23 cellular contexts compared by ENCODE assay signal in the genomic region with DNA sequence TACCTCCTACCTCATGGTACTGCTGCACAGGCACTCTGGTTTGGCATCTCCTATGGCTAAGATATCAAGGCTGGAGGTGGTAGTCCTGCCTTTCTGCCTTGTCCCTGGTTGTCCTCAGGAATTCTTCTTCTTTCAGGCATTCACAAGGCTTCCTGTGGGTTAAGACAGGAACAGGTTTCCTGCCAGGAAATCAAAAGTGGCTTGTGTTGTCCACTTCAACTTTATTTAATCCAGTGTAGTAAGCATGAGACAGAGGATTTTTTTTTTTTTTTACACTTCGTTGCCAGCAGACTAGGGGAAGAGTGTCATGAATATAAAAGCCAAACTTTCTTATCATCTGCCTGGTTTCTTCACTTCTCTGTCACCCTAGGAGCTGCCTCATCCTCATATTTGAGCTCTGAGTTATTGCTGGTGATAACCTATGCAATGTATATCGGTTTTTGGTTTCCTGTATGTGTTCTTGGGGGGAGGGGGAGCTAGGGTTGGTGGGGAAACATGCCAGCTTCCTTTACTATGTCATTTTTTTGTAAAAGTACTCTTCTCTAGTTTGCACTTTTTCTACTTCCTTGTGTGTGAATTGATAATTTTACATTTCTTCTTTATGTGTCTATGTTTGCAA. TPM values are rescaled to one million over a fixed set of nuclear protein-coding genes. Genes with fewer than 3 reads are reported as not detected.
DNase-seq lines count a peak whose midpoint lies in the region; ATAC-seq and TF ChIP-seq lines count a peak whose summit lies in the region.
"Had no signal": no experiment of that assay in that cellular context is flagged by ENCODE, and none has a peak within 500 bp of the region (broad histone marks: within the 10 kb centered on the region; RNA-seq: fewer than 3 reads in every experiment).

No MANE protein-coding gene starts in this region.

- no peaks in the 10 kb centered on the region for H3K36me3 Mint-ChIP-seq in endothelial cell (ENCODE audit: low read depth, unreplicated experiment)

- peaks cover 0 to 7% (median 5%) of the 10 kb centered on the region in 11 experiments; a peak in 13 of 22 replicates for H3K9me3 ChIP-seq in BLaER1 treated with 17β-estradiol and CSF1 and Interleukin-3, amounts not matched to agents 10 nM and 100 nM (replicated peaks in 1 of 11)
- H3K9me3 ChIP-seq in OCI-LY7 (ENCODE audit: low read length) = no peaks in the 10 kb centered on the region
- H3K9me3 ChIP-seq: HAP-1 had no signal

- H2AFZ ChIP-seq in OCI-LY7 (ENCODE audit: low read length) = peak overlapping the region; percentile 57

- 0 out of 22 replicates have a peak overlapping the region, but pooled peaks of 1 of the 11 experiments have one; percentile 7 for H3K27ac ChIP-seq in BLaER1 treated with 17β-estradiol and CSF1 and Interleukin-3, amounts not matched to agents 10 nM and 100 nM
- H3K27ac ChIP-seq in OCI-LY7 (ENCODE audit: low read depth, low read length, poor library complexity, severe bottlenecking) = no peak overlapping the region
- H3K27ac ChIP-seq: brain microvascular endothelial cell, coronary artery, heart right ventricle, tibial artery, VCaP had no signal

- peak overlapping the region in 8 of 11 experiments; percentile 5 to 35 (median 24); a peak in 9 of 22 replicates for H3K4me2 ChIP-seq in BLaER1 treated with 17β-estradiol and CSF1 and Interleukin-3, amounts not matched to agents 10 nM and 100 nM
- H3K4me2 ChIP-seq in OCI-LY7 (ENCODE audit: low read length) = no peak overlapping the region

- CTCF ChIA-PET in OCI-LY7 (lab: Charles Lee; ENCODE audit: unreplicated experiment) = interaction anchor here (1.0 kb wide), 1 partner anchor 9 kb away, joined by 3 read pairs; no protein-coding TSS in a partner anchor

- H3K4me3 ChIP-seq in BLaER1 treated with 17β-estradiol and CSF1 and Interleukin-3, amounts not matched to agents 10 nM and 100 nM = no peak overlapping the region
- no peak overlapping the region for H3K4me3 ChIP-seq in OCI-LY7 (ENCODE audit: low read depth, low read length, poor library complexity, severe bottlenecking)
- H3K4me3 ChIP-seq: coronary artery, HAP-1, heart right ventricle, lung, tibial artery had no signal

- peak; percentile 39 for DNase-seq in HS-5 (ENCODE audit: low read depth)
- no peak for DNase-seq in OCI-LY7 (ENCODE audit: low spot score)
- no peak for DNase-seq in endothelial cell (ENCODE audit: low spot score)
- no peak for DNase-seq in inferior parietal cortex (ENCODE audit: extremely low spot score)
- no peak for DNase-seq in HCEC 1CT
- DNase-seq in hypothalamus (lab: John Stamatoyannopoulos, UW) = no peak
- DNase-seq: activated CD8-positive, alpha-beta memory T cell treated with anti-CD3 and anti-CD28 coated beads, Interleukin-2, amount 50 U/mL, for 4 hours; brain microvascular endothelial cell; heart right ventricle; IMR-90; NCI-H1092; small intestine; stimulated activated naive CD4-positive, alpha-beta T cell treated with Interleukin-2 at 50 U/mL for 16 hours; T-helper 1 cell; tibial artery had no signal

- no peaks in the 10 kb centered on the region for H3K36me3 ChIP-seq in BLaER1 treated with 17β-estradiol and CSF1 and Interleukin-3, amounts not matched to agents 10 nM and 100 nM
- no peaks in the 10 kb centered on the region for H3K36me3 ChIP-seq in OCI-LY7 (ENCODE audit: insufficient read depth, low read length)
- H3K36me3 ChIP-seq: brain microvascular endothelial cell, HAP-1, heart right ventricle, tibial artery had no signal

- peaks cover 18% of the 10 kb centered on the region for H3K4me1 Mint-ChIP-seq in endothelial cell (ENCODE audit: unreplicated experiment)

- peaks cover 14% of the 10 kb centered on the region for H3K9me3 Mint-ChIP-seq in endothelial cell (ENCODE audit: unreplicated experiment)
- H3K9me3 Mint-ChIP-seq: activated naive CD8-positive, alpha-beta T cell treated with anti-CD3 and anti-CD28 coated beads, Interleukin-2, amount 50 U/mL, for 24 hours had no signal

- H3K27ac Mint-ChIP-seq in endothelial cell (ENCODE audit: unreplicated experiment) = peak overlapping the region; percentile 80
- H3K27ac Mint-ChIP-seq: activated naive CD8-positive, alpha-beta T cell treated with anti-CD3 and anti-CD28 coated beads, Interleukin-2, amount 50 U/mL, for 24 hours; activated T-helper 2 cell treated with anti-CD3 and anti-CD28 coated beads, Interferon-gamma antibody, Interleukin-2, Interleukin-4, amounts not matched to agents 10 μg/mL and 5 μg/mL and 100 μg/mL, durations not matched to agents 14 hours and 24 hours and 36 hours had no signal

- H3K9me2 ChIP-seq in OCI-LY7 (ENCODE audit: insufficient read depth, low read length) = no peaks in the 10 kb centered on the region

- peaks cover 0 to 17% (median 12%) of the 10 kb centered on the region in 10 experiments; a peak in 17 of 20 replicates for H3K4me1 ChIP-seq in BLaER1 treated with 17β-estradiol and CSF1 and Interleukin-3, amounts not matched to agents 10 nM and 100 nM
- H3K4me1 ChIP-seq in OCI-LY7 (ENCODE audit: insufficient read depth, low read length, poor library complexity, severe bottlenecking) = peaks cover 3% of the 10 kb centered on the region
- H3K4me1 ChIP-seq: HAP-1, tibial artery had no signal

- H3K4me3 Mint-ChIP-seq in endothelial cell (ENCODE audit: unreplicated experiment) = no peak overlapping the region
- H3K4me3 Mint-ChIP-seq: activated naive CD8-positive, alpha-beta T cell treated with anti-CD3 and anti-CD28 coated beads, Interleukin-2, amount 50 U/mL, for 24 hours had no signal

- no peak overlapping the region; a peak in 1 of 22 replicates for H3K9ac ChIP-seq in BLaER1 treated with 17β-estradiol and CSF1 and Interleukin-3, amounts not matched to agents 10 nM and 100 nM

- intact Hi-C loops in OCI-LY7 (cut with micrococcal nuclease; ENCODE audit: unreplicated experiment) = loop anchor here (1.0 to 2.0 kb wide), 2 partner anchors 118 to 140 kb away; no protein-coding TSS in a partner anchor

- no peaks in the 10 kb centered on the region for H4K20me1 ChIP-seq in BLaER1 treated with 17β-estradiol and CSF1 and Interleukin-3, amounts not matched to agents 10 nM and 100 nM
- H4K20me1 ChIP-seq in OCI-LY7 (ENCODE audit: insufficient read depth, low read length) = no peaks in the 10 kb centered on the region

- TF ChIP-seq CTCF in OCI-LY7 (conservative IDR thresholded peaks at IDR 0.05; ENCODE audit: low read length) (peak; percentile 29; the same call in 1 of the 2 replicates), endothelial cell (IDR thresholded peaks at IDR 0.05; ENCODE audit: unreplicated experiment) (no peak)

- no peaks in the 10 kb centered on the region for H3K27me3 ChIP-seq in BLaER1 treated with 17β-estradiol and CSF1 and Interleukin-3, amounts not matched to agents 10 nM and 100 nM
- H3K27me3 ChIP-seq: brain microvascular endothelial cell, heart right ventricle, tibial artery had no signal

- POLR2A ChIA-PET in OCI-LY7 (lab: Charles Lee) = interaction anchor here (1.1 to 1.4 kb wide), 2 partner anchors 10 to 57 kb away, joined by 3 to 5 read pairs; no protein-coding TSS in a partner anchor

- no peak for ATAC-seq in GM18858 (IDR thresholded peaks at IDR 0.05; ENCODE audit: unreplicated experiment)
- ATAC-seq: activated naive CD8-positive, alpha-beta T cell treated with anti-CD3 and anti-CD28 coated beads, Interleukin-2, amount 50 U/mL, for 24 hours; heart right ventricle had no signal

- peaks cover 1% of the 10 kb centered on the region for H3K27me3 Mint-ChIP-seq in endothelial cell (ENCODE audit: unreplicated experiment)
- H3K27me3 Mint-ChIP-seq: activated naive CD8-positive, alpha-beta T cell treated with anti-CD3 and anti-CD28 coated beads, Interleukin-2, amount 50 U/mL, for 24 hours had no signal

- no peaks in the 10 kb centered on the region for H3K79me2 ChIP-seq in OCI-LY7 (ENCODE audit: insufficient read depth, low read depth, low read length)

- no TSS peak for BruUV-seq in OCI-LY7 (replicated peaks; lab: Mats Ljungman, UMichigan)

RNA-seq across cellular contexts. Expression of gene XKR3, which starts 50.2 kb away (rescaled TPM):
- total RNA-seq in OCI-LY7 (2014; rRNA removed; shearing (Covaris generic)) = not detected in 2 replicates
- not detected in 2 replicates for total RNA-seq in OCI-LY7 (2022)
- total RNA-seq in endothelial cell (ENCODE audit: unreplicated experiment) = not detected
- total RNA-seq: activated T-helper 2 cell treated with anti-CD3 and anti-CD28 coated beads, Interferon-gamma antibody, Interleukin-2, Interleukin-4, amounts not matched to agents 10 μg/mL and 5 μg/mL and 100 μg/mL, durations not matched to agents 14 hours and 24 hours and 36 hours; heart right ventricle; IMR-90; lung had no signal
